In the genomic region with DNA sequence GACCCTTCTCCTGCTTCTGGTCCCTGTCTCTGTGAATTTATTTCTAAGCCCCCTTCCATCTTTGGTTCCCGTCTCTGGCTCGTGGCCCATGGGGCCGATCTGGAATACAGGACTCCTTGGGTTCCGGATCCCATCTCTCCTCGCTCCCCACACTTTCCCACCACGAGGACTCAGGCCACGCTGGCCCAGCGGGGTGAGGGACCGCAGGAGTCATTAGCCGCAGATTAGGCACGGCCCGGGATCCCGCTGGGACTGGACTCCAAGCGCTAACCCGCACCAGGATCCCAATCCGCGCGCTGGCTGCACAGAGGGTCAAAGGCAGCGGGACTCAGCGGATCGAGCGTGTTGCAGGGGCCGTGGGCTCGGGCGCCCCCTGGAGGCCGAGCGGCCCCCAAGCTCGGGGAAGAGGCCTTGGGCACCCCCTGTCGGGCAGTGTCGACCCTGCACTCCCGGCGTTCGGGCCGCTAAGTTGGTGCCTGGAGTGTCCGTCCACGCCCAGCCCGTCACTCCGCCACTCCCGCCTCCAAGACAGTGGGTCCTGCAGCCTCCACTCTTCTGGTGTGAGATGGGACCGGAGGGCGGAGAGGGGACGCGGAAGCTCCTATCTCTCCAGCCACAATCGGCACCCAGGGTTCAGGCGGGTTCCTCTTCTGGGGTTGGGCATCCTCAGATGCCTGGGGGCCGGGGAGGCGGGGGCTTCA, we compare ENCODE assay signal across 1 cellular context.
TF ChIP-seq lines count a peak whose summit lies in the region.

No MANE protein-coding gene starts in this region.

TF ChIP-seq in K562, 482 proteins besides CTCF, POLR2A, EP300 and RAD21 (continued from another document and continues in another):
- TF ChIP-seq, protein P1, sequence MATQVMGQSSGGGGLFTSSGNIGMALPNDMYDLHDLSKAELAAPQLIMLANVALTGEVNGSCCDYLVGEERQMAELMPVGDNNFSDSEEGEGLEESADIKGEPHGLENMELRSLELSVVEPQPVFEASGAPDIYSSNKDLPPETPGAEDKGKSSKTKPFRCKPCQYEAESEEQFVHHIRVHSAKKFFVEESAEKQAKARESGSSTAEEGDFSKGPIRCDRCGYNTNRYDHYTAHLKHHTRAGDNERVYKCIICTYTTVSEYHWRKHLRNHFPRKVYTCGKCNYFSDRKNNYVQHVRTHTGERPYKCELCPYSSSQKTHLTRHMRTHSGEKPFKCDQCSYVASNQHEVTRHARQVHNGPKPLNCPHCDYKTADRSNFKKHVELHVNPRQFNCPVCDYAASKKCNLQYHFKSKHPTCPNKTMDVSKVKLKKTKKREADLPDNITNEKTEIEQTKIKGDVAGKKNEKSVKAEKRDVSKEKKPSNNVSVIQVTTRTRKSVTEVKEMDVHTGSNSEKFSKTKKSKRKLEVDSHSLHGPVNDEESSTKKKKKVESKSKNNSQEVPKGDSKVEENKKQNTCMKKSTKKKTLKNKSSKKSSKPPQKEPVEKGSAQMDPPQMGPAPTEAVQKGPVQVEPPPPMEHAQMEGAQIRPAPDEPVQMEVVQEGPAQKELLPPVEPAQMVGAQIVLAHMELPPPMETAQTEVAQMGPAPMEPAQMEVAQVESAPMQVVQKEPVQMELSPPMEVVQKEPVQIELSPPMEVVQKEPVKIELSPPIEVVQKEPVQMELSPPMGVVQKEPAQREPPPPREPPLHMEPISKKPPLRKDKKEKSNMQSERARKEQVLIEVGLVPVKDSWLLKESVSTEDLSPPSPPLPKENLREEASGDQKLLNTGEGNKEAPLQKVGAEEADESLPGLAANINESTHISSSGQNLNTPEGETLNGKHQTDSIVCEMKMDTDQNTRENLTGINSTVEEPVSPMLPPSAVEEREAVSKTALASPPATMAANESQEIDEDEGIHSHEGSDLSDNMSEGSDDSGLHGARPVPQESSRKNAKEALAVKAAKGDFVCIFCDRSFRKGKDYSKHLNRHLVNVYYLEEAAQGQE (CRISPR knock-in tag; IDR thresholded peaks at IDR 0.05; ENCODE audit: low read depth) = peak; percentile 50; the same call in 1 of the 2 replicates
- TF ChIP-seq SOX6 (IDR thresholded peaks at IDR 0.05) = peak; percentile 60; the same call in 1 of the 2 replicates
- TF ChIP-seq FOXP1 (CRISPR knock-in tag; IDR thresholded peaks at IDR 0.05) = peak; percentile 91
- TF ChIP-seq FOXP4 (CRISPR knock-in tag; IDR thresholded peaks at IDR 0.05; ENCODE audit: borderline replicate concordance) = 0 out of 2 replicates have a peak, but pooled peaks have one; percentile 36
- peak; percentile 98 for TF ChIP-seq KDM2B (CRISPR knock-in tag; IDR thresholded peaks at IDR 0.05)
- TF ChIP-seq ZNF764 (CRISPR knock-in tag; IDR thresholded peaks at IDR 0.05; ENCODE audit: low read depth) = peak; percentile 67; the same call in 1 of the 2 replicates
- peak; percentile 80 for TF ChIP-seq MYC (IDR thresholded peaks at IDR 0.05; ENCODE audit: low read depth, low read length)
- TF ChIP-seq MYC (CRISPR knock-in tag; IDR thresholded peaks at IDR 0.05; ENCODE audit: borderline replicate concordance, low read depth) = peak; percentile 21; the same call in 1 of the 2 replicates
- peak; percentile 46 for TF ChIP-seq NR2C1 (IDR thresholded peaks at IDR 0.05)
- peak; percentile 47; the same call in 1 of the 2 replicates for TF ChIP-seq NR2C1 (tag; IDR thresholded peaks at IDR 0.05)
- TF ChIP-seq ESRRA (IDR thresholded peaks at IDR 0.05; ENCODE audit: borderline replicate concordance, low read depth) = peak; percentile 75
- peak; percentile 92 for TF ChIP-seq TBP (optimal IDR thresholded peaks at IDR 0.05; ENCODE audit: low read depth, low read length)
- no peak for TF ChIP-seq KHSRP (IDR thresholded peaks at IDR 0.05)
- TF ChIP-seq, protein P2, sequence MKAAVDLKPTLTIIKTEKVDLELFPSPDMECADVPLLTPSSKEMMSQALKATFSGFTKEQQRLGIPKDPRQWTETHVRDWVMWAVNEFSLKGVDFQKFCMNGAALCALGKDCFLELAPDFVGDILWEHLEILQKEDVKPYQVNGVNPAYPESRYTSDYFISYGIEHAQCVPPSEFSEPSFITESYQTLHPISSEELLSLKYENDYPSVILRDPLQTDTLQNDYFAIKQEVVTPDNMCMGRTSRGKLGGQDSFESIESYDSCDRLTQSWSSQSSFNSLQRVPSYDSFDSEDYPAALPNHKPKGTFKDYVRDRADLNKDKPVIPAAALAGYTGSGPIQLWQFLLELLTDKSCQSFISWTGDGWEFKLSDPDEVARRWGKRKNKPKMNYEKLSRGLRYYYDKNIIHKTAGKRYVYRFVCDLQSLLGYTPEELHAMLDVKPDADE (conservative IDR thresholded peaks at IDR 0.05; ENCODE audit: control insufficient read depth, low read depth, low read length) = 0 out of 2 replicates have a peak, but pooled peaks have one; percentile 34
- TF ChIP-seq KLF16 (IDR thresholded peaks at IDR 0.05) = peak; percentile 78
- TF ChIP-seq MAZ (CRISPR knock-in tag; conservative IDR thresholded peaks at IDR 0.05 in 1 of 2, IDR thresholded peaks at IDR 0.05 in 1 of 2) = peak; percentile 80 to 90
- peak; percentile 74 for TF ChIP-seq POLR2G (IDR thresholded peaks at IDR 0.05; ENCODE audit: low read depth, low read length)
- peak; percentile 55 for TF ChIP-seq BCOR (IDR thresholded peaks at IDR 0.05)
- peak in 1 of 2 experiments; percentile 79; a peak in 2 of 4 replicates for TF ChIP-seq RCOR1 (IDR thresholded peaks at IDR 0.05; ENCODE audit: borderline replicate concordance in 1 of 2, low read depth in 2 of 2, low read length in 2 of 2)
- no peak; the same call in 1 of the 2 replicates for TF ChIP-seq TEAD4 (IDR thresholded peaks at IDR 0.05; ENCODE audit: low read length)
- TF ChIP-seq TEAD4 (CRISPR knock-in tag; IDR thresholded peaks at IDR 0.05; ENCODE audit: borderline replicate concordance) = 0 out of 2 replicates have a peak, but pooled peaks have one; percentile 26
- TF ChIP-seq ZNF165 (CRISPR knock-in tag; IDR thresholded peaks at IDR 0.05; ENCODE audit: borderline replicate concordance) = peak; percentile 17; the same call in 1 of the 2 replicates
- TF ChIP-seq CXXC5 (CRISPR knock-in tag; IDR thresholded peaks at IDR 0.05) = peak; percentile 61
- peak in 1 of 2 experiments; percentile 57; a peak in 1 of 3 replicates for TF ChIP-seq CBX3 (IDR thresholded peaks at IDR 0.05; ENCODE audit: borderline replicate concordance in 1 of 2, low read length in 2 of 2)
- TF ChIP-seq ZBED1 (IDR thresholded peaks at IDR 0.05) = no peak
- TF ChIP-seq TEAD1 (CRISPR knock-in tag; IDR thresholded peaks at IDR 0.05) = peak in 1 of 2 experiments; percentile 85; a peak in 2 of 4 replicates
- no peak for TF ChIP-seq ZNF217 (CRISPR knock-in tag; IDR thresholded peaks at IDR 0.05)
- TF ChIP-seq, protein P3, sequence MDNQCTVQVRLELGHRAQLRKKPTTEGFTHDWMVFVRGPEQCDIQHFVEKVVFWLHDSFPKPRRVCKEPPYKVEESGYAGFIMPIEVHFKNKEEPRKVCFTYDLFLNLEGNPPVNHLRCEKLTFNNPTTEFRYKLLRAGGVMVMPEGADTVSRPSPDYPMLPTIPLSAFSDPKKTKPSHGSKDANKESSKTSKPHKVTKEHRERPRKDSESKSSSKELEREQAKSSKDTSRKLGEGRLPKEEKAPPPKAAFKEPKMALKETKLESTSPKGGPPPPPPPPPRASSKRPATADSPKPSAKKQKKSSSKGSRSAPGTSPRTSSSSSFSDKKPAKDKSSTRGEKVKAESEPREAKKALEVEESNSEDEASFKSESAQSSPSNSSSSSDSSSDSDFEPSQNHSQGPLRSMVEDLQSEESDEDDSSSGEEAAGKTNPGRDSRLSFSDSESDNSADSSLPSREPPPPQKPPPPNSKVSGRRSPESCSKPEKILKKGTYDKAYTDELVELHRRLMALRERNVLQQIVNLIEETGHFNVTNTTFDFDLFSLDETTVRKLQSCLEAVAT (IDR thresholded peaks at IDR 0.05) = peak in 1 of 2 experiments; percentile 96; a peak in 2 of 4 replicates
- TF ChIP-seq HMGXB4 (CRISPR knock-in tag; IDR thresholded peaks at IDR 0.05) = peak; percentile 95
- peak; percentile 63; the same call in 1 of the 2 replicates for TF ChIP-seq ATF7 (IDR thresholded peaks at IDR 0.05)
- peak; percentile 49; the same call in 1 of the 2 replicates for TF ChIP-seq CEBPG (CRISPR knock-in tag; IDR thresholded peaks at IDR 0.05)
- no peak for TF ChIP-seq CEBPG (tag; conservative IDR thresholded peaks at IDR 0.05 in 1 of 2, IDR thresholded peaks at IDR 0.05 in 1 of 2)
- peak; percentile 22; the same call in 1 of the 2 replicates for TF ChIP-seq ZNF24 (IDR thresholded peaks at IDR 0.05)
- TF ChIP-seq RBM14 (IDR thresholded peaks at IDR 0.05; ENCODE audit: borderline replicate concordance, insufficient read depth, low read depth, low read length) = 0 out of 2 replicates have a peak, but pooled peaks have one; percentile 82
- TF ChIP-seq, protein P4, sequence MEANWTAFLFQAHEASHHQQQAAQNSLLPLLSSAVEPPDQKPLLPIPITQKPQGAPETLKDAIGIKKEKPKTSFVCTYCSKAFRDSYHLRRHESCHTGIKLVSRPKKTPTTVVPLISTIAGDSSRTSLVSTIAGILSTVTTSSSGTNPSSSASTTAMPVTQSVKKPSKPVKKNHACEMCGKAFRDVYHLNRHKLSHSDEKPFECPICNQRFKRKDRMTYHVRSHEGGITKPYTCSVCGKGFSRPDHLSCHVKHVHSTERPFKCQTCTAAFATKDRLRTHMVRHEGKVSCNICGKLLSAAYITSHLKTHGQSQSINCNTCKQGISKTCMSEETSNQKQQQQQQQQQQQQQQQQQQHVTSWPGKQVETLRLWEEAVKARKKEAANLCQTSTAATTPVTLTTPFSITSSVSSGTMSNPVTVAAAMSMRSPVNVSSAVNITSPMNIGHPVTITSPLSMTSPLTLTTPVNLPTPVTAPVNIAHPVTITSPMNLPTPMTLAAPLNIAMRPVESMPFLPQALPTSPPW (CRISPR knock-in tag; IDR thresholded peaks at IDR 0.05) = peak; percentile 30; the same call in 1 of the 2 replicates
- TF ChIP-seq, protein P5, sequence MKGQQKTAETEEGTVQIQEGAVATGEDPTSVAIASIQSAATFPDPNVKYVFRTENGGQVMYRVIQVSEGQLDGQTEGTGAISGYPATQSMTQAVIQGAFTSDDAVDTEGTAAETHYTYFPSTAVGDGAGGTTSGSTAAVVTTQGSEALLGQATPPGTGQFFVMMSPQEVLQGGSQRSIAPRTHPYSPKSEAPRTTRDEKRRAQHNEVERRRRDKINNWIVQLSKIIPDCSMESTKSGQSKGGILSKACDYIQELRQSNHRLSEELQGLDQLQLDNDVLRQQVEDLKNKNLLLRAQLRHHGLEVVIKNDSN (CRISPR knock-in tag; IDR thresholded peaks at IDR 0.05) = peak; percentile 49; the same call in 1 of the 2 replicates
- peak; percentile 95 for TF ChIP-seq SMC3 (conservative IDR thresholded peaks at IDR 0.05; ENCODE audit: insufficient read depth, low read depth, low read length)
- TF ChIP-seq NONO (IDR thresholded peaks at IDR 0.05; ENCODE audit: low read depth in 2 of 2, low read length in 1 of 2) = 0 out of 4 replicates have a peak, but pooled peaks of 1 of the 2 experiments have one; percentile 77
- TF ChIP-seq, protein P6, sequence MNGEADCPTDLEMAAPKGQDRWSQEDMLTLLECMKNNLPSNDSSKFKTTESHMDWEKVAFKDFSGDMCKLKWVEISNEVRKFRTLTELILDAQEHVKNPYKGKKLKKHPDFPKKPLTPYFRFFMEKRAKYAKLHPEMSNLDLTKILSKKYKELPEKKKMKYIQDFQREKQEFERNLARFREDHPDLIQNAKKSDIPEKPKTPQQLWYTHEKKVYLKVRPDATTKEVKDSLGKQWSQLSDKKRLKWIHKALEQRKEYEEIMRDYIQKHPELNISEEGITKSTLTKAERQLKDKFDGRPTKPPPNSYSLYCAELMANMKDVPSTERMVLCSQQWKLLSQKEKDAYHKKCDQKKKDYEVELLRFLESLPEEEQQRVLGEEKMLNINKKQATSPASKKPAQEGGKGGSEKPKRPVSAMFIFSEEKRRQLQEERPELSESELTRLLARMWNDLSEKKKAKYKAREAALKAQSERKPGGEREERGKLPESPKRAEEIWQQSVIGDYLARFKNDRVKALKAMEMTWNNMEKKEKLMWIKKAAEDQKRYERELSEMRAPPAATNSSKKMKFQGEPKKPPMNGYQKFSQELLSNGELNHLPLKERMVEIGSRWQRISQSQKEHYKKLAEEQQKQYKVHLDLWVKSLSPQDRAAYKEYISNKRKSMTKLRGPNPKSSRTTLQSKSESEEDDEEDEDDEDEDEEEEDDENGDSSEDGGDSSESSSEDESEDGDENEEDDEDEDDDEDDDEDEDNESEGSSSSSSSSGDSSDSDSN (IDR thresholded peaks at IDR 0.05; ENCODE audit: borderline replicate concordance in 1 of 2, low read depth in 2 of 2, low read length in 2 of 2) = peak; percentile 32 to 80; a peak in 2 of 4 replicates
- peak; percentile 84 for TF ChIP-seq CCNT2 (IDR thresholded peaks at IDR 0.05; ENCODE audit: borderline replicate concordance, extremely low read depth, insufficient read length, low read depth, low read length)
- TF ChIP-seq, protein P7, sequence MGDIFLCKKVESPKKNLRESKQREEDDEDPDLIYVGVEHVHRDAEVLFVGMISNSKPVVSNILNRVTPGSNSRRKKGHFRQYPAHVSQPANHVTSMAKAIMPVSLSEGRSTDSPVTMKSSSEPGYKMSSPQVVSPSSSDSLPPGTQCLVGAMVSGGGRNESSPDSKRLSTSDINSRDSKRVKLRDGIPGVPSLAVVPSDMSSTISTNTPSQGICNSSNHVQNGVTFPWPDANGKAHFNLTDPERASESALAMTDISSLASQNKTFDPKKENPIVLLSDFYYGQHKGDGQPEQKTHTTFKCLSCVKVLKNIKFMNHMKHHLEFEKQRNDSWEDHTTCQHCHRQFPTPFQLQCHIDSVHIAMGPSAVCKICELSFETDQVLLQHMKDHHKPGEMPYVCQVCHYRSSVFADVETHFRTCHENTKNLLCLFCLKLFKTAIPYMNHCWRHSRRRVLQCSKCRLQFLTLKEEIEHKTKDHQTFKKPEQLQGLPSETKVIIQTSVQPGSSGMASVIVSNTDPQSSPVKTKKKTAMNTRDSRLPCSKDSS (IDR thresholded peaks at IDR 0.05; ENCODE audit: low read depth, partially characterized antibody) = no peak
